In genomic region chr14:75579882-75580281, GRCh38 we compare ENCODE assay signal across 10 cellular contexts. TPM values are rescaled to one million over a fixed set of nuclear protein-coding genes. Genes with fewer than 3 reads are reported as not detected.
DNase-seq lines count a peak whose midpoint lies in the region; ATAC-seq and TF ChIP-seq lines count a peak whose summit lies in the region.
"Had no signal": no experiment of that assay in that cellular context is flagged by ENCODE, and none has a peak within 500 bp of the region (broad histone marks: within the 10 kb centered on the region; RNA-seq: fewer than 3 reads in every experiment).

No MANE protein-coding gene starts in this region.

- peaks cover 6 to 11% of the 10 kb centered on the region in 2 donors for H3K4me1 ChIP-seq in ascending aorta
- H3K4me1 ChIP-seq in right atrium auricular region: peaks cover 0 to 23% of the 10 kb centered on the region in 2 donors
- H3K4me1 ChIP-seq in psoas muscle: peaks cover 22% of the 10 kb centered on the region

- H3K27me3 ChIP-seq in GM06990 (replicated peaks; ENCODE audit: control insufficient read depth, insufficient read depth, low read length) (no peaks in the 10 kb centered on the region), ascending aorta (no peaks in the 10 kb centered on the region), right atrium auricular region (no peaks in the 10 kb centered on the region), psoas muscle (ENCODE audit: insufficient read depth in 3 of 3, low read length in 2 of 3) (no peaks in the 10 kb centered on the region)

- TF ChIP-seq CTCF in GM06990 (IDR thresholded peaks at IDR 0.05; ENCODE audit: insufficient read depth, low read length, poor library complexity, severe bottlenecking) (no peak), ascending aorta (IDR thresholded peaks at IDR 0.05) (no peak), right atrium auricular region (IDR thresholded peaks at IDR 0.05) (no peak), psoas muscle (IDR thresholded peaks at IDR 0.05) (no peak)

- H3K27ac ChIP-seq in ascending aorta: no peak overlapping the region
- no peak overlapping the region for H3K27ac ChIP-seq in right atrium auricular region
- H3K27ac ChIP-seq in psoas muscle: no peak overlapping the region

- intact Hi-C loops in ascending aorta (cut with DNase I): loop anchor here (2.0 kb wide), 1 partner anchor 403 kb away; no protein-coding TSS in a partner anchor
- intact Hi-C loops in psoas muscle (cut with DNase I): loop anchor here in 1 of 2 donors (5.0 kb wide), 1 partner anchor 402 kb away; the partner anchor contains the start of gene TGFB3

- ATAC-seq in psoas muscle (peak in 3 of 4 donors; percentile 24 to 45 (median 42)), GM21737 (IDR thresholded peaks at IDR 0.05; ENCODE audit: unreplicated experiment) (no peak)

- no peak for DNase-seq in GM06990 (ENCODE audit: extremely low read depth, insufficient read length)
- no peak for DNase-seq in ascending aorta (ENCODE audit: low spot score in 2 of 2)
- DNase-seq in right atrium auricular region (ENCODE audit: low spot score): no peak
- DNase-seq in psoas muscle: no peak
- no peak for DNase-seq in activated CD8-positive, alpha-beta memory T cell treated with anti-CD3 and anti-CD28 coated beads, Interleukin-2, amount 50 U/mL, for 4 hours
- no peak for DNase-seq in activated CD4-positive, CD25-positive, alpha-beta regulatory T cell treated with anti-CD3 and anti-CD28 coated beads, Interleukin-2, amount 50 U/mL, for 72 hours
- no peak for DNase-seq in KG1 (lab: John Stamatoyannopoulos, UW)
- DNase-seq: DMS 273 treated with DMSO at 0.1 percent for 48 hours, T1000 had no signal

- peak overlapping the region; percentile 14; the same call in 1 of the 2 replicates for H3K4me3 ChIP-seq in GM06990 (replicated peaks; ENCODE audit: low read depth, low read length)
- H3K4me3 ChIP-seq in ascending aorta: peak overlapping the region; percentile 65 to 74
- peak overlapping the region; percentile 41 to 62 for H3K4me3 ChIP-seq in right atrium auricular region
- H3K4me3 ChIP-seq in psoas muscle: peak overlapping the region; percentile 69

- 17 to 36% (median 24%) methylated on average over 3 of the region's 3 CpGs for WGBS in psoas muscle, 3 donors

- no peaks in the 10 kb centered on the region for H3K36me3 ChIP-seq in GM06990 (ENCODE audit: control insufficient read depth, insufficient read depth, low read length)
- H3K36me3 ChIP-seq in ascending aorta: no peaks in the 10 kb centered on the region
- no peaks in the 10 kb centered on the region for H3K36me3 ChIP-seq in right atrium auricular region
- H3K36me3 ChIP-seq in psoas muscle (ENCODE audit: insufficient read depth in 1 of 2, low read depth in 1 of 2): no peaks in the 10 kb centered on the region

- no peaks in the 10 kb centered on the region for H3K9me3 ChIP-seq in ascending aorta
- no peaks in the 10 kb centered on the region for H3K9me3 ChIP-seq in right atrium auricular region
- no peaks in the 10 kb centered on the region for H3K9me3 ChIP-seq in psoas muscle

RNA-seq across cellular contexts. Expression of gene FLVCR2, which starts 1.5 kb away (rescaled TPM):
- 3.4 TPM for total RNA-seq in ascending aorta
- total RNA-seq in right atrium auricular region: 1 to 10 TPM; 2.2 to 5.5 TPM
- total RNA-seq in psoas muscle: 1 to 10 TPM in 3 of 4 donors, under 1 TPM in 1; 0.71 to 9.4 (median 5.7) TPM
- polyA plus RNA-seq in psoas muscle: 1 to 10 TPM; 2.5 to 9.8 (median 4.2) TPM

RNA-seq across cellular contexts. Expression of gene BATF, which starts 57.6 kb away (rescaled TPM):
- total RNA-seq in ascending aorta (not detected), right atrium auricular region (1 to 10 TPM; 1.4 to 6.2 TPM), psoas muscle (under 1 TPM in 3 of 4 donors, not detected in 1; 0.58 to 0.77 (median 0.76) TPM)
- polyA plus RNA-seq in psoas muscle: under 1 TPM; 0.29 to 0.86 (median 0.70) TPM

Comparison
In these comparisons a context has a peak if more than half of its experiments do, and no peak if none do; other contexts are left out.
1. H3K4me3 ChIP-seq: peak in every context shown above with its lines; median percentile 70 in ascending aorta; 69 in psoas muscle; 52 in right atrium auricular region; 14 in GM06990.